In the genomic region with DNA sequence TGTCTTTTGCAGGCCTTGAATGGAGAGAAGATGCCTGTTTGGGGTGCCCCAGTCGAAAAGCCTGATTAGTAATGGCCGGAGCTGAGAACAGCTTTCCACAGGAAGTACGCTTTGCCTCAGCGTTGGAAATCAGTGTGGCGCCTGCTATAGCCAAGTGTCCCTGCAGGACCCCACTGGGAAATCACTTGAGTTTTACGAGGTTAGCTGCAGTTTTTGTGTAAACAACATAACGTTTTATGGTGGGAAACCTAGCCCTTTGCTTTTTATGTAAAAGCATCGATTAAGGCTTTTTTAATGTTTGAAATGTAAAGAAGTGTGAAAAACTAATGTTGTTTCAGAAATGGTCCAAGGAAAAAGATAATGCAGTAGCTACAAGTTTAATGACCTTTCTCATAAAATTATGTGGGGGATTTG, we compare ENCODE assay signal across 1 cellular context.
TF ChIP-seq lines count a peak whose summit lies in the region.

No MANE protein-coding gene starts in this region.

TF ChIP-seq in HEK293, 187 proteins besides CTCF, POLR2A, EP300 and RAD21 (continued from another document and continues in another):
- TF ChIP-seq PRDM10 (tag by site-specific recombination; IDR thresholded peaks at IDR 0.05) (0 out of 2 replicates have a peak, but pooled peaks have one; percentile 12), BCL11B (tag by site-specific recombination; IDR thresholded peaks at IDR 0.05; ENCODE audit: low read depth) (peak; percentile 70; the same call in 1 of the 2 replicates), SCRT1 (tag by site-specific recombination; IDR thresholded peaks at IDR 0.05; ENCODE audit: borderline replicate concordance) (peak; percentile 89), ZNF521 (tag by site-specific recombination; IDR thresholded peaks at IDR 0.05) (no peak), ZNF660 (tag by site-specific recombination; IDR thresholded peaks at IDR 0.05) (peak; percentile 67; the same call in 1 of the 2 replicates), ZNF174 (tag by site-specific recombination; IDR thresholded peaks at IDR 0.05) (no peak), ZNF561 (tag by site-specific recombination; IDR thresholded peaks at IDR 0.05; ENCODE audit: borderline replicate concordance) (peak; percentile 78), ZNF426 (tag by site-specific recombination; IDR thresholded peaks at IDR 0.05) (no peak), TSHZ1 (tag by site-specific recombination; IDR thresholded peaks at IDR 0.05; ENCODE audit: borderline replicate concordance) (peak; percentile 80), ZNF366 (tag by site-specific recombination; conservative IDR thresholded peaks at IDR 0.05) (peak; percentile 80), ZNF146 (tag by site-specific recombination; IDR thresholded peaks at IDR 0.05) (peak; percentile 38; the same call in 1 of the 2 replicates), ZNF488 (tag by site-specific recombination; IDR thresholded peaks at IDR 0.05) (peak; percentile 94), FEZF1 (tag by site-specific recombination; IDR thresholded peaks at IDR 0.05) (peak; percentile 99), ZNF239 (tag by site-specific recombination; IDR thresholded peaks at IDR 0.05) (no peak), ZNF629 (tag by site-specific recombination; IDR thresholded peaks at IDR 0.05) (peak; percentile 69), ZNF830 (tag by site-specific recombination; IDR thresholded peaks at IDR 0.05; ENCODE audit: low read depth) (no peak), GLI2 (tag by site-specific recombination; IDR thresholded peaks at IDR 0.05; ENCODE audit: borderline replicate concordance, low read depth) (peak; percentile 95), ZNF549 (tag by site-specific recombination; IDR thresholded peaks at IDR 0.05) (no peak), SCRT2 (tag by site-specific recombination; IDR thresholded peaks at IDR 0.05) (peak; percentile 75; the same call in 1 of the 2 replicates), MZF1 (tag by site-specific recombination; IDR thresholded peaks at IDR 0.05; ENCODE audit: borderline replicate concordance) (peak; percentile 87; the same call in 1 of the 2 replicates), IKZF3 (tag by site-specific recombination; IDR thresholded peaks at IDR 0.05) (peak; percentile 97), BCL6B (tag by site-specific recombination; IDR thresholded peaks at IDR 0.05) (peak; percentile 77), ZNF501 (tag by site-specific recombination; IDR thresholded peaks at IDR 0.05) (no peak), OVOL3 (tag by site-specific recombination; IDR thresholded peaks at IDR 0.05) (peak; percentile 95), ZNF211 (tag by site-specific recombination; IDR thresholded peaks at IDR 0.05; ENCODE audit: low read depth) (no peak), ZEB2 (tag by site-specific recombination; IDR thresholded peaks at IDR 0.05) (peak; percentile 88), ZNF24 (tag by site-specific recombination; IDR thresholded peaks at IDR 0.05) (peak; percentile 88), INSM2 (tag by site-specific recombination; IDR thresholded peaks at IDR 0.05) (peak; percentile 76), ZBTB20 (tag by site-specific recombination; IDR thresholded peaks at IDR 0.05) (peak; percentile 35; the same call in 1 of the 2 replicates), ZNF707 (tag by site-specific recombination; IDR thresholded peaks at IDR 0.05) (no peak), ZNF843 (tag by site-specific recombination; IDR thresholded peaks at IDR 0.05) (peak; percentile 99)
- TF ChIP-seq, protein P1, sequence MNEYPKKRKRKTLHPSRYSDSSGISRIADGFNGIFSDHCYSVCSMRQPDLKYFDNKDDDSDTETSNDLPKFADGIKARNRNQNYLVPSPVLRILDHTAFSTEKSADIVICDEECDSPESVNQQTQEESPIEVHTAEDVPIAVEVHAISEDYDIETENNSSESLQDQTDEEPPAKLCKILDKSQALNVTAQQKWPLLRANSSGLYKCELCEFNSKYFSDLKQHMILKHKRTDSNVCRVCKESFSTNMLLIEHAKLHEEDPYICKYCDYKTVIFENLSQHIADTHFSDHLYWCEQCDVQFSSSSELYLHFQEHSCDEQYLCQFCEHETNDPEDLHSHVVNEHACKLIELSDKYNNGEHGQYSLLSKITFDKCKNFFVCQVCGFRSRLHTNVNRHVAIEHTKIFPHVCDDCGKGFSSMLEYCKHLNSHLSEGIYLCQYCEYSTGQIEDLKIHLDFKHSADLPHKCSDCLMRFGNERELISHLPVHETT (tag by site-specific recombination; IDR thresholded peaks at IDR 0.05) = peak; percentile 64
- TF ChIP-seq, protein P2, sequence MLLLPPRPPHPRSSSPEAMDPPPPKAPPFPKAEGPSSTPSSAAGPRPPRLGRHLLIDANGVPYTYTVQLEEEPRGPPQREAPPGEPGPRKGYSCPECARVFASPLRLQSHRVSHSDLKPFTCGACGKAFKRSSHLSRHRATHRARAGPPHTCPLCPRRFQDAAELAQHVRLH (tag by site-specific recombination; IDR thresholded peaks at IDR 0.05) = peak; percentile 96
- TF ChIP-seq, protein P3, sequence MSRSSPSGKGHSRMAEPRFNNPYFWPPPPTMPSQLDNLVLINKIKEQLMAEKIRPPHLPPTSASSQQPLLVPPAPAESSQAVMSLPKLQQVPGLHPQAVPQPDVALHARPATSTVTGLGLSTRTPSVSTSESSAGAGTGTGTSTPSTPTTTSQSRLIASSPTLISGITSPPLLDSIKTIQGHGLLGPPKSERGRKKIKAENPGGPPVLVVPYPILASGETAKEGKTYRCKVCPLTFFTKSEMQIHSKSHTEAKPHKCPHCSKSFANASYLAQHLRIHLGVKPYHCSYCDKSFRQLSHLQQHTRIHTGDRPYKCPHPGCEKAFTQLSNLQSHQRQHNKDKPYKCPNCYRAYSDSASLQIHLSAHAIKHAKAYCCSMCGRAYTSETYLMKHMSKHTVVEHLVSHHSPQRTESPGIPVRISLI (tag by site-specific recombination; IDR thresholded peaks at IDR 0.05) = peak; percentile 86
- TF ChIP-seq, protein P4, sequence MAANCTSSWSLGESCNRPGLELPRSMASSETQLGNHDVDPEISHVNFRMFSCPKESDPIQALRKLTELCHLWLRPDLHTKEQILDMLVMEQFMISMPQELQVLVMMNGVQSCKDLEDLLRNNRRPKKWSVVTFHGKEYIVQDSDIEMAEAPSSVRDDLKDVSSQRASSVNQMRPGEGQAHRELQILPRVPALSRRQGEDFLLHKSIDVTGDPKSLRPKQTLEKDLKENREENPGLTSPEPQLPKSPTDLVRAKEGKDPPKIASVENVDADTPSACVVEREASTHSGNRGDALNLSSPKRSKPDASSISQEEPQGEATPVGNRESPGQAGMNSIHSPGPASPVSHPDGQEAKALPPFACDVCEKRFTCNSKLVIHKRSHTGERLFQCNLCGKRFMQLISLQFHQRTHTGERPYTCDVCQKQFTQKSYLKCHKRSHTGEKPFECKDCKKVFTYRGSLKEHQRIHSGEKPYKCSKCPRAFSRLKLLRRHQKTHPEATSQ (tag by site-specific recombination; IDR thresholded peaks at IDR 0.05) = no peak
- TF ChIP-seq, protein P5, sequence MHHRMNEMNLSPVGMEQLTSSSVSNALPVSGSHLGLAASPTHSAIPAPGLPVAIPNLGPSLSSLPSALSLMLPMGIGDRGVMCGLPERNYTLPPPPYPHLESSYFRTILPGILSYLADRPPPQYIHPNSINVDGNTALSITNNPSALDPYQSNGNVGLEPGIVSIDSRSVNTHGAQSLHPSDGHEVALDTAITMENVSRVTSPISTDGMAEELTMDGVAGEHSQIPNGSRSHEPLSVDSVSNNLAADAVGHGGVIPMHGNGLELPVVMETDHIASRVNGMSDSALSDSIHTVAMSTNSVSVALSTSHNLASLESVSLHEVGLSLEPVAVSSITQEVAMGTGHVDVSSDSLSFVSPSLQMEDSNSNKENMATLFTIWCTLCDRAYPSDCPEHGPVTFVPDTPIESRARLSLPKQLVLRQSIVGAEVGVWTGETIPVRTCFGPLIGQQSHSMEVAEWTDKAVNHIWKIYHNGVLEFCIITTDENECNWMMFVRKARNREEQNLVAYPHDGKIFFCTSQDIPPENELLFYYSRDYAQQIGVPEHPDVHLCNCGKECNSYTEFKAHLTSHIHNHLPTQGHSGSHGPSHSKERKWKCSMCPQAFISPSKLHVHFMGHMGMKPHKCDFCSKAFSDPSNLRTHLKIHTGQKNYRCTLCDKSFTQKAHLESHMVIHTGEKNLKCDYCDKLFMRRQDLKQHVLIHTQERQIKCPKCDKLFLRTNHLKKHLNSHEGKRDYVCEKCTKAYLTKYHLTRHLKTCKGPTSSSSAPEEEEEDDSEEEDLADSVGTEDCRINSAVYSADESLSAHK (tag by site-specific recombination; IDR thresholded peaks at IDR 0.05) = peak; percentile 94
